Comparison of ENCODE assay signal across 13 cellular contexts in genomic region chr15:97521894-97522293, GRCh38.
DNase-seq lines count a peak whose midpoint lies in the region; ATAC-seq and TF ChIP-seq lines count a peak whose summit lies in the region.
"Had no signal": no experiment of that assay in that cellular context is flagged by ENCODE, and none has a peak within 500 bp of the region (broad histone marks: within the 10 kb centered on the region; RNA-seq: fewer than 3 reads in every experiment).

No MANE protein-coding gene starts in this region.

- 6% methylated on average over 6 of the region's 6 CpGs for WGBS in right cardiac atrium

- H3K27ac ChIP-seq in brain microvascular endothelial cell (no peak overlapping the region), right cardiac atrium (ENCODE audit: low read length) (no peak overlapping the region)

- no peak for TF ChIP-seq CTCF in brain microvascular endothelial cell (IDR thresholded peaks at IDR 0.05; ENCODE audit: low read depth, low read length, missing control alignments)

- H3K27me3 ChIP-seq in MG63 (no peaks in the 10 kb centered on the region), brain microvascular endothelial cell (replicated peaks) (no peaks in the 10 kb centered on the region), right cardiac atrium (ENCODE audit: control insufficient read depth, insufficient read depth) (no peaks in the 10 kb centered on the region), skeletal muscle satellite cell (ENCODE audit: control insufficient read depth, insufficient read depth, low read length) (no peaks in the 10 kb centered on the region)

- intact Hi-C loops in right cardiac atrium (cut with DNase I): no loop called here

- no peaks in the 10 kb centered on the region for H3K9me3 ChIP-seq in MG63
- H3K9me3 ChIP-seq in right cardiac atrium (ENCODE audit: control insufficient read depth, low read length): no peaks in the 10 kb centered on the region
- H3K9me3 ChIP-seq in skeletal muscle satellite cell (replicated peaks; ENCODE audit: low read length): no peaks in the 10 kb centered on the region

- H3K4me1 ChIP-seq in right cardiac atrium (ENCODE audit: control insufficient read depth, insufficient read depth, low read length) (no peaks in the 10 kb centered on the region), skeletal muscle satellite cell (ENCODE audit: control insufficient read depth, insufficient read depth, low read length) (peaks cover 4% of the 10 kb centered on the region)

- ATAC-seq in right cardiac atrium (peak; percentile 89 to 95), HG02938 (IDR thresholded peaks at IDR 0.05; ENCODE audit: unreplicated experiment) (no peak), HG03280 (IDR thresholded peaks at IDR 0.05; ENCODE audit: unreplicated experiment) (no peak)
- ATAC-seq: activated CD8-positive, alpha-beta T cell treated with anti-CD3 and anti-CD28 coated beads for 36 hours; K562; T-cell had no signal

- no peak overlapping the region for H3K9ac ChIP-seq in skeletal muscle satellite cell (ENCODE audit: low read depth, low read length)

- in situ Hi-C loops in brain microvascular endothelial cell (cut with HindIII; ENCODE audit: low pct_ligation_motif_present, low sequenced_read_pairs): no loop called here

- peak overlapping the region; percentile 60 for H3K4me2 ChIP-seq in skeletal muscle satellite cell (ENCODE audit: low read length)

- H3K36me3 ChIP-seq in MG63: no peaks in the 10 kb centered on the region
- no peaks in the 10 kb centered on the region for H3K36me3 ChIP-seq in brain microvascular endothelial cell (replicated peaks)
- H3K36me3 ChIP-seq in skeletal muscle satellite cell (ENCODE audit: insufficient read depth, low read length): no peaks in the 10 kb centered on the region

- DNase-seq in MG63 (peak; percentile 44), brain microvascular endothelial cell (no peak), right cardiac atrium (peak; percentile 37 to 63 (median 58)), COLO829 (ENCODE audit: low spot score) (no peak), KG1 (lab: John Stamatoyannopoulos, UW) (no peak)
- DNase-seq: activated CD8-positive, alpha-beta T cell treated with anti-CD3 and anti-CD28 coated beads for 36 hours; NCI-H446 treated with DMSO at 0.1 percent for 48 hours; stimulated activated CD4-positive, alpha-beta T cell treated with anti-CD3 and anti-CD28 coated beads, Interleukin-1b, Interleukin-23, amount 100 ng/mL, for 48 hours; T-cell had no signal

- H3K4me3 ChIP-seq in MG63 (peak overlapping the region; percentile 31), brain microvascular endothelial cell (ENCODE audit: low read depth, low read length) (peak overlapping the region; percentile 22), right cardiac atrium (ENCODE audit: low read length) (peak overlapping the region; percentile 47), skeletal muscle satellite cell (ENCODE audit: low read length) (peak overlapping the region; percentile 58)
- H3K4me3 ChIP-seq: K562 had no signal

Comparison
In these comparisons a context has a peak if more than half of its experiments do, and no peak if none do; other contexts are left out.
1. DNase-seq: peak in MG63 (single experiment) and right cardiac atrium (3 of 3); none in brain microvascular endothelial cell (single experiment), COLO829 (single experiment) and KG1 (single experiment).
2. ATAC-seq: peak in right cardiac atrium (2 of 2); none in HG02938 (single experiment) and HG03280 (single experiment).
3. Peak in every context shown above with its lines, with median percentiles within 50 percentile points of each other: H3K4me3 ChIP-seq.